In genomic region chr16:85245307-85246172, GRCh38 we compare ENCODE assay signal across 8 cellular contexts.
DNase-seq lines count a peak whose midpoint lies in the region; ATAC-seq and TF ChIP-seq lines count a peak whose summit lies in the region.

No MANE protein-coding gene starts in this region.

- no peak overlapping the region for H3K27ac Mint-ChIP-seq in CD4-positive, alpha-beta T cell

- H3K9me3 ChIP-seq in CD4-positive, alpha-beta T cell (ENCODE audit: control insufficient read depth, low read length) = no peaks in the 10 kb centered on the region
- H3K9me3 ChIP-seq in Peyer's patch (no peaks in the 10 kb centered on the region), gastroesophageal sphincter (no peaks in the 10 kb centered on the region)

- POLR2A ChIA-PET in CD4-positive, alpha-beta T cell (lab: Charles Lee) = no interaction called here

- intact Hi-C loops in CD4-positive, alpha-beta T cell (cut with DNase I, micrococcal nuclease) = no loop called here
- intact Hi-C loops in posterior cingulate gyrus (cut with DNase I) = loop anchor here (2.0 kb wide), 1 partner anchor 473 kb away; no protein-coding TSS in a partner anchor

- H3K4me1 ChIP-seq in Peyer's patch (no peaks in the 10 kb centered on the region), gastroesophageal sphincter (peaks cover 0 to 9% (median 0%) of the 10 kb centered on the region in 3 donors)

- TF ChIP-seq POLR2A in Peyer's patch (IDR thresholded peaks at IDR 0.05) (no peak), gastroesophageal sphincter (IDR thresholded peaks at IDR 0.05) (no peak)

- no peak for TF ChIP-seq EP300 in gastroesophageal sphincter (IDR thresholded peaks at IDR 0.05)

- H3K4me3 ChIP-seq in Peyer's patch (no peak overlapping the region), gastroesophageal sphincter (no peak overlapping the region)

- no peaks in the 10 kb centered on the region for H3K36me3 Mint-ChIP-seq in CD4-positive, alpha-beta T cell (ENCODE audit: low read depth)

- no peaks in the 10 kb centered on the region for H3K9me3 Mint-ChIP-seq in CD4-positive, alpha-beta T cell

- peak; percentile 78 for ATAC-seq in CD4-positive, alpha-beta T cell (ENCODE audit: poor library complexity)
- ATAC-seq in gastroesophageal sphincter = peak; percentile 77
- no peak for ATAC-seq in GM19324 (IDR thresholded peaks at IDR 0.05; ENCODE audit: low FRiP score, unreplicated experiment)
- ATAC-seq in GM21737 (IDR thresholded peaks at IDR 0.05; ENCODE audit: unreplicated experiment) = no peak

- no peak overlapping the region for H3K27ac ChIP-seq in CD4-positive, alpha-beta T cell (ENCODE audit: low read depth, low read length)
- H3K27ac ChIP-seq in Peyer's patch (no peak overlapping the region), gastroesophageal sphincter (no peak overlapping the region)

- DNase-seq in CD4-positive, alpha-beta T cell = peak; percentile 15 to 53 (median 30)
- DNase-seq in HPDE6-E6E7 (ENCODE audit: extremely low spot score) = peak; percentile 65
- peak in 1 of 3 donors; percentile 74 for DNase-seq in Peyer's patch
- DNase-seq in activated effector memory CD4-positive, alpha-beta T cell treated with anti-CD3 and anti-CD28 coated beads, Interleukin-2, amount 50 U/mL, for 16 hours = peak; percentile 74
- peak in 8 of 10 donors; percentile 45 to 93 (median 64) for DNase-seq in posterior cingulate gyrus

- H3K27me3 Mint-ChIP-seq in CD4-positive, alpha-beta T cell = peaks cover 14% of the 10 kb centered on the region

- TF ChIP-seq CTCF in CD4-positive, alpha-beta T cell (IDR thresholded peaks at IDR 0.05) = peak; percentile 70
- TF ChIP-seq CTCF in Peyer's patch (IDR thresholded peaks at IDR 0.05) (peak; percentile 24 to 80 (median 68)), gastroesophageal sphincter (IDR thresholded peaks at IDR 0.05) (peak in 3 of 4 experiments; percentile 78 to 92 (median 85))

- 20 to 34% methylated on average over 12 to 20 of the region's 24 CpGs for WGBS in gastroesophageal sphincter (ENCODE audit: low coverage in 1 of 2), 2 donors

- H3K27me3 ChIP-seq in CD4-positive, alpha-beta T cell (ENCODE audit: control insufficient read depth, insufficient read depth, low read length) = no peaks in the 10 kb centered on the region
- H3K27me3 ChIP-seq in Peyer's patch (no peaks in the 10 kb centered on the region), gastroesophageal sphincter (no peaks in the 10 kb centered on the region)

- H3K4me1 Mint-ChIP-seq in CD4-positive, alpha-beta T cell (ENCODE audit: low read depth) = peaks cover 5% of the 10 kb centered on the region

- no peak overlapping the region for H3K4me3 Mint-ChIP-seq in CD4-positive, alpha-beta T cell

- CTCF ChIA-PET in CD4-positive, alpha-beta T cell (lab: Charles Lee) = interaction anchor here (0.6 to 1.5 kb wide), 2 partner anchors 8 to 371 kb away, joined by 3 read pairs; no protein-coding TSS in a partner anchor

- H3K36me3 ChIP-seq in Peyer's patch = no peaks in the 10 kb centered on the region
- H3K36me3 ChIP-seq in gastroesophageal sphincter = no peaks in the 10 kb centered on the region

Comparison
In these comparisons a context has a peak if more than half of its experiments do, and no peak if none do; other contexts are left out.
1. ATAC-seq: peak in CD4-positive, alpha-beta T cell (single experiment) and gastroesophageal sphincter (single experiment); none in GM19324 (single experiment) and GM21737 (single experiment).
2. Peak in every context shown above with its lines, with median percentiles within 50 percentile points of each other: CTCF ChIP-seq.